9 cellular contexts compared by ENCODE assay signal in the genomic region with DNA sequence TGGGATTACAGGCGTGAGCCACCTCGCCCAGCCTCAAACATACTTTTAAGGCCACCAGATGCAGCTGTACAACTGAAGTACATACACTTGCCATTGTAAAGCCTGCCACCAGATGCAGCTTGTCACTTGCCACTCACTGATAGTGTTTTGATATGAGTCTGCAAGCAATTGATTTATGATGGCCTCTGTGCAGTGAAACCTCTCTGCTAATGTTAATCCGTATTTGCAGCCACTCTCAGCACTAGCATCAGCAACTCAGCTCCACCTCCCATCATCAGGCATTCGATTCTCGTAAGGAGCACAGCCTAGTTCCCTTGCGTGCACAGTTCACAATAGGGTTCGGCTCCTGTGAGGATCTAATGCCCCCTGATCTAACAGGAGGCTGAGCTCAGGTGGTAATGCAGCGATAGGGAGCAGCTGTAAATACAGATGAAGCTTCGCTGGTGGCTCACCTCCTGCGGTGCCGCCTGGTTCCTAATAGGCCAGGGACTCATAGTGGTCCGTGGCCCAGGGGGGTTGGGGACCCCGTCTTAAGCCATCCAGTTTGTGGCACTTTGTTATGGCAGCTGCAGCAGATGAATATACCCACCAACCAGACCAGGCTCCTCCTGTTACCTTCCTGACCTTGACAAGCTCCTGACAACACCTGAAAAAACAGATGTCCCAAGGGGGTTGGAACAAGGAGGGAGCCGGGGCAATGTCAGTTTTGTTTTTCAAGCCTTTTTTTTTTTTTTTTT. TPM values are rescaled to one million over a fixed set of nuclear protein-coding genes. Genes with fewer than 3 reads are reported as not detected.
A peak's percentile ranks its signal among the peaks of the same experiment; 100 is the strongest.
DNase-seq lines count a peak whose midpoint lies in the region; ATAC-seq, FAIRE-seq and TF ChIP-seq lines count a peak whose summit lies in the region.
"Had no signal": no experiment of that assay in that cellular context is flagged by ENCODE, and none has a peak within 500 bp of the region (broad histone marks: within the 10 kb centered on the region; RNA-seq: fewer than 3 reads in every experiment).

No MANE protein-coding gene starts in this region.

- H2AFZ ChIP-seq in keratinocyte (ENCODE audit: control insufficient read depth, low read length), result no peak overlapping the region

- H3K36me3 Mint-ChIP-seq in activated T-cell treated with anti-CD3 and anti-CD28 coated beads, Interleukin-2, amount 50 U/mL, for 4 hours (ENCODE audit: insufficient read depth), result peaks cover 23% of the 10 kb centered on the region

- H3K4me1 ChIP-seq in keratinocyte (ENCODE audit: control insufficient read depth, extremely low read depth, insufficient read depth, low read length) (peaks cover 21% of the 10 kb centered on the region), thoracic aorta (ENCODE audit: control insufficient read depth in 1 of 2, low read depth in 2 of 2) (peaks cover 12 to 29% of the 10 kb centered on the region in 2 donors)

- peak overlapping the region; percentile 69 for H3K4me3 Mint-ChIP-seq in activated T-cell treated with anti-CD3 and anti-CD28 coated beads, Interleukin-2, amount 50 U/mL, for 4 hours

- H3K4me1 Mint-ChIP-seq in activated T-cell treated with anti-CD3 and anti-CD28 coated beads, Interleukin-2, amount 50 U/mL, for 4 hours (ENCODE audit: low read depth), result peaks cover 25% of the 10 kb centered on the region

- no peak for ATAC-seq in activated T-cell treated with anti-CD3 and anti-CD28 coated beads, Interleukin-2, amount 50 U/mL, for 4 hours
- no peak for ATAC-seq in thoracic aorta (ENCODE audit: insufficient number of reproducible peaks, low FRiP score, low read depth)

- no peak overlapping the region for H3K4me2 ChIP-seq in keratinocyte (ENCODE audit: control insufficient read depth, extremely low read depth, insufficient read depth, low read depth, low read length)

- FAIRE-seq in keratinocyte (lab: Jason Lieb, UNC) (no peak), D721Med (lab: Jason Lieb, UNC) (no peak)

- H3K27me3 Mint-ChIP-seq in activated T-cell treated with anti-CD3 and anti-CD28 coated beads, Interleukin-2, amount 50 U/mL, for 4 hours (ENCODE audit: low read depth), result no peaks in the 10 kb centered on the region

- H3K4me3 ChIP-seq in keratinocyte (ENCODE audit: control insufficient read depth in 2 of 3, extremely low read depth in 1 of 3, insufficient read depth in 2 of 3, low read depth in 1 of 3, low read length in 3 of 3) (no peak overlapping the region), thoracic aorta (no peak overlapping the region)

- H3K27me3 ChIP-seq in keratinocyte (ENCODE audit: control insufficient read depth, extremely low read depth, insufficient read depth, low read length) (no peaks in the 10 kb centered on the region), thoracic aorta (replicated peaks; ENCODE audit: insufficient read depth) (no peaks in the 10 kb centered on the region)

- H3K27ac ChIP-seq in keratinocyte (ENCODE audit: control insufficient read depth, insufficient read depth, low read length) (peak overlapping the region; percentile 91), thoracic aorta (peak overlapping the region; percentile 88 to 99)

- H3K9me3 ChIP-seq in keratinocyte (ENCODE audit: control insufficient read depth, low read depth, low read length) (no peaks in the 10 kb centered on the region), thoracic aorta (no peaks in the 10 kb centered on the region)

- peaks cover 33% of the 10 kb centered on the region for H3K79me2 ChIP-seq in keratinocyte (ENCODE audit: control insufficient read depth, insufficient read depth, low read length)

- no peak for DNase-seq in activated T-cell treated with anti-CD3 and anti-CD28 coated beads, Interleukin-2, amount 50 U/mL, for 4 hours
- no peak for DNase-seq in activated T-cell treated with anti-CD3 and anti-CD28 coated beads for 4 hours
- DNase-seq in SHP77 treated with DMSO at 0.1 percent for 48 hours (lab: John Stamatoyannopoulos, UW), result peak; percentile 65
- no peak for DNase-seq in keratinocyte (ENCODE audit: low read depth, low spot score)
- no peak for DNase-seq in thoracic aorta (ENCODE audit: low spot score)
- DNase-seq in D721Med (ENCODE audit: insufficient read length, low spot score), result no peak
- DNase-seq in activated CD4-positive, alpha-beta T cell treated with anti-CD3 and anti-CD28 coated beads, Interleukin-2, amount 50 U/mL, for 48 hours, result no peak
- no peak for DNase-seq in ACHN

- peaks cover 20% of the 10 kb centered on the region for H4K20me1 ChIP-seq in keratinocyte (ENCODE audit: control insufficient read depth, extremely low read depth, insufficient read depth, low read length)

- dilution Hi-C loops in keratinocyte (cut with MboI; ENCODE audit: extremely low pct_ligation_motif_present, low sequenced_read_pairs), result no loop called here

- TF ChIP-seq CTCF in keratinocyte (optimal IDR thresholded peaks at IDR 0.05 in 1 of 3, IDR thresholded peaks at IDR 0.05 in 1 of 3, conservative IDR thresholded peaks at IDR 0.05 in 1 of 3; ENCODE audit: extremely low read depth in 1 of 3, insufficient read depth in 2 of 3, low read length in 3 of 3), result no peak
- no peak for TF ChIP-seq CTCF in thoracic aorta (IDR thresholded peaks at IDR 0.05)
- TF ChIP-seq CTCF in D721Med (IDR thresholded peaks at IDR 0.05; ENCODE audit: insufficient read depth, missing control alignments), result no peak

- no peaks in the 10 kb centered on the region for H3K9me3 Mint-ChIP-seq in activated T-cell treated with anti-CD3 and anti-CD28 coated beads, Interleukin-2, amount 50 U/mL, for 4 hours

- in situ Hi-C loops in ACHN (cut with HindIII; ENCODE audit: low pct_ligation_motif_present, low pct_unique_long_range_greater_than_20kb, low sequenced_read_pairs), result no loop called here

- H3K36me3 ChIP-seq in keratinocyte (ENCODE audit: control insufficient read depth in 2 of 2, extremely low read depth in 1 of 2, insufficient read depth in 2 of 2, low read length in 2 of 2) (peaks cover 4 to 12% of the 10 kb centered on the region in 2 experiments), thoracic aorta (no peaks in the 10 kb centered on the region)

- no peaks in the 10 kb centered on the region for H3K9me1 ChIP-seq in keratinocyte (ENCODE audit: control insufficient read depth, extremely low read depth, insufficient read depth, low read length)

- H3K9ac ChIP-seq in keratinocyte (ENCODE audit: control insufficient read depth, extremely low read depth, insufficient read depth, low read length), result no peak overlapping the region

RNA-seq across cellular contexts. Expression of a gene that starts 1.3 kb away (rescaled TPM):
- total RNA-seq in activated T-cell treated with anti-CD3 and anti-CD28 coated beads, Interleukin-2, amount 50 U/mL, for 4 hours, result 100 to 1,000 TPM; 161 to 228 (median 170) TPM
- 138 to 183 TPM (median 151 TPM) in 3 replicates for polyA plus RNA-seq in keratinocyte
- 143 TPM for polyA plus RNA-seq in keratinocyte (2011; ENCODE audit: low read depth)
- polyA plus RNA-seq in keratinocyte (2011; cell fraction: cytosol; rRNA removed), result 79.3 and 139 TPM in 2 replicates
- polyA plus RNA-seq in keratinocyte (2011; cell fraction: nucleus; rRNA removed), result 164 and 170 TPM in 2 replicates
- 62.1 and 175 TPM in 2 replicates for polyA plus RNA-seq in keratinocyte (2012; ENCODE audit: low replicate concordance)
- polyA minus RNA-seq in keratinocyte, result 112 to 239 TPM (median 112 TPM) in 3 replicates
- polyA minus RNA-seq in keratinocyte (2011; cell fraction: cytosol; rRNA and poly(A)+ RNA removed), result 124 TPM
- 115 and 183 TPM in 2 replicates for polyA minus RNA-seq in keratinocyte (2011; cell fraction: nucleus; rRNA and poly(A)+ RNA removed)
- total RNA-seq in thoracic aorta, result 100 to 1,000 TPM; 220 to 232 TPM

RNA-seq across cellular contexts. Expression of a gene that starts 31.1 kb away (rescaled TPM):
- under 1 TPM in 1 of 3 donors, not detected in 2; 0.11 TPM for total RNA-seq in activated T-cell treated with anti-CD3 and anti-CD28 coated beads, Interleukin-2, amount 50 U/mL, for 4 hours
- polyA plus RNA-seq in keratinocyte, result not detected in 3 replicates
- polyA plus RNA-seq in keratinocyte (2011; ENCODE audit: low read depth), result not detected
- polyA plus RNA-seq in keratinocyte (2011; cell fraction: cytosol; rRNA removed), result not detected in 2 replicates
- polyA plus RNA-seq in keratinocyte (2011; cell fraction: nucleus; rRNA removed), result not detected in 2 replicates
- polyA plus RNA-seq in keratinocyte (2012; ENCODE audit: low replicate concordance), result not detected in 2 replicates
- not detected in 3 replicates for polyA minus RNA-seq in keratinocyte
- not detected for polyA minus RNA-seq in keratinocyte (2011; cell fraction: cytosol; rRNA and poly(A)+ RNA removed)
- not detected in 2 replicates for polyA minus RNA-seq in keratinocyte (2011; cell fraction: nucleus; rRNA and poly(A)+ RNA removed)
- not detected for total RNA-seq in thoracic aorta
- total RNA-seq: HT-29 had no signal

RNA-seq across cellular contexts. Expression of a gene that starts 58.7 kb away (rescaled TPM):
- total RNA-seq in activated T-cell treated with anti-CD3 and anti-CD28 coated beads, Interleukin-2, amount 50 U/mL, for 4 hours, result 100 to 1,000 TPM; 143 to 180 (median 158) TPM
- 7.7 to 10.7 TPM (median 7.8 TPM) in 3 replicates for polyA plus RNA-seq in keratinocyte
- 5.9 TPM for polyA plus RNA-seq in keratinocyte (2011; ENCODE audit: low read depth)
- 4.6 and 5.2 TPM in 2 replicates for polyA plus RNA-seq in keratinocyte (2011; cell fraction: cytosol; rRNA removed)
- polyA plus RNA-seq in keratinocyte (2011; cell fraction: nucleus; rRNA removed), result 25.7 and 36.9 TPM in 2 replicates
- 6.5 and 8.1 TPM in 2 replicates for polyA plus RNA-seq in keratinocyte (2012; ENCODE audit: low replicate concordance)
- polyA minus RNA-seq in keratinocyte, result 20.3 to 37.4 TPM (median 28.2 TPM) in 3 replicates
- polyA minus RNA-seq in keratinocyte (2011; cell fraction: cytosol; rRNA and poly(A)+ RNA removed), result 6.9 TPM
- 24.4 and 31.2 TPM in 2 replicates for polyA minus RNA-seq in keratinocyte (2011; cell fraction: nucleus; rRNA and poly(A)+ RNA removed)
- 10 to 100 TPM; 51.0 to 54.4 TPM for total RNA-seq in thoracic aorta
